In genomic region chr5:142675211-142675599, GRCh38 we compare ENCODE assay signal across 11 cellular contexts. TPM values are rescaled to one million over a fixed set of nuclear protein-coding genes. Genes with fewer than 3 reads are reported as not detected.
"Had no signal": no experiment of that assay in that cellular context is flagged by ENCODE, and none has a peak within 500 bp of the region (broad histone marks: within the 10 kb centered on the region; RNA-seq: fewer than 3 reads in every experiment).

No MANE protein-coding gene starts in this region.

- DNase-seq: activated CD4-positive, alpha-beta T cell treated with anti-CD3 and anti-CD28 coated beads for 4 hours; activated CD8-positive, alpha-beta T cell treated with anti-CD3 and anti-CD28 coated beads, Interleukin-2, amount 10 ng/mL, durations not matched to agents 7 days and 5 days; activated naive CD4-positive, alpha-beta T cell treated with anti-CD3 and anti-CD28 coated beads for 36 hours; adrenal gland; effector memory CD8-positive, alpha-beta T cell; right lobe of liver; stimulated activated CD4-positive, alpha-beta T cell treated with anti-CD3 and anti-CD28 coated beads, Interleukin-4, amount 100 ng/mL, for 1 hour; stimulated activated CD8-positive, alpha-beta memory T cell treated with anti-CD3 and anti-CD28 coated beads, Interleukin-4, amount 100 ng/mL, for 48 hours; stimulated activated naive CD8-positive, alpha-beta T cell treated with anti-CD3 and anti-CD28 coated beads, Interleukin-15, Interleukin-2, amounts not matched to agents 100 U/mL and 50 U/mL, for 24 hours; testis had no signal

- H3K27ac ChIP-seq: adrenal gland, neutrophil, right lobe of liver, testis had no signal

- ATAC-seq: activated CD8-positive, alpha-beta T cell treated with anti-CD3 and anti-CD28 coated beads, Interleukin-2, amount 10 ng/mL, durations not matched to agents 7 days and 5 days; effector memory CD8-positive, alpha-beta T cell; stimulated activated naive CD8-positive, alpha-beta T cell treated with anti-CD3 and anti-CD28 coated beads, Interleukin-15, Interleukin-2, amounts not matched to agents 100 U/mL and 50 U/mL, for 24 hours had no signal

- H3K27me3 ChIP-seq: adrenal gland, right lobe of liver, testis had no signal

- H3K36me3 ChIP-seq: adrenal gland, neutrophil, right lobe of liver had no signal

- H3K9me3 ChIP-seq: adrenal gland, neutrophil, right lobe of liver, testis had no signal

- H3K4me3 ChIP-seq: adrenal gland, right lobe of liver, testis had no signal

- H3K4me1 ChIP-seq: adrenal gland, right lobe of liver, testis had no signal

RNA-seq across cellular contexts. Expression of gene FGF1, which starts 10.7 kb away (rescaled TPM):
- total RNA-seq: activated CD8-positive, alpha-beta T cell treated with anti-CD3 and anti-CD28 coated beads, Interleukin-2, amount 10 ng/mL, durations not matched to agents 7 days and 5 days; activated naive CD4-positive, alpha-beta T cell treated with anti-CD3 and anti-CD28 coated beads for 36 hours had no signal
